Comparison of ENCODE assay signal across 9 cellular contexts in genomic region chr13:35349673-35350278, GRCh38.
DNase-seq lines count a peak whose midpoint lies in the region; ATAC-seq and TF ChIP-seq lines count a peak whose summit lies in the region.
"Had no signal": no experiment of that assay in that cellular context is flagged by ENCODE, and none has a peak within 500 bp of the region (broad histone marks: within the 10 kb centered on the region; RNA-seq: fewer than 3 reads in every experiment).

No MANE protein-coding gene starts in this region.

- no peak overlapping the region for H3K4me3 ChIP-seq in mesodermal cell (ENCODE audit: extremely low read depth, insufficient read depth, low read length, poor library complexity, severe bottlenecking)

- H3K4me1 ChIP-seq in mesodermal cell (ENCODE audit: control insufficient read depth, insufficient read depth, low read length, poor library complexity, severe bottlenecking), result no peaks in the 10 kb centered on the region

- no peaks in the 10 kb centered on the region for H3K9me3 ChIP-seq in mesodermal cell (ENCODE audit: control insufficient read depth, low read length)

- H3K36me3 ChIP-seq in mesodermal cell (ENCODE audit: control insufficient read depth, insufficient read depth, low read length), result no peaks in the 10 kb centered on the region

- H3K27me3 Mint-ChIP-seq in osteocyte (ENCODE audit: unreplicated experiment), result no peaks in the 10 kb centered on the region

- H3K4me3 Mint-ChIP-seq in osteocyte (ENCODE audit: unreplicated experiment), result no peak overlapping the region

- TF ChIP-seq CTCF in osteocyte (IDR thresholded peaks at IDR 0.05), result no peak

- WGBS in mesodermal cell (ENCODE audit: insufficient coverage in 2 of 2), 2 experiments, result 80% methylated on average over 4 of the region's 5 CpGs; no CpG with 5 or more reads in 1 of the 2 experiments

- no peak overlapping the region for H3K27ac Mint-ChIP-seq in osteocyte (ENCODE audit: unreplicated experiment)

- peak overlapping the region; percentile 38 for H3K27ac ChIP-seq in mesodermal cell (ENCODE audit: low read depth, low read length, severe bottlenecking)

- no peaks in the 10 kb centered on the region for H3K4me1 Mint-ChIP-seq in osteocyte (ENCODE audit: unreplicated experiment)

- DNase-seq in SW480 (ENCODE audit: low spot score) (peak; percentile 61), UCSD-AML1 (lab: John Stamatoyannopoulos, UW; ENCODE audit: unreplicated experiment) (no peak), osteocyte (ENCODE audit: extremely low spot score, unreplicated experiment) (no peak), NCI-H2171 treated with DMSO at 0.1 percent for 48 hours (lab: John Stamatoyannopoulos, UW) (no peak)
- no peak for DNase-seq in stimulated activated CD4-positive, alpha-beta T cell treated with anti-CD3 and anti-CD28 coated beads, Interleukin-12 subunit alpha, Interleukin-12 subunit beta, amount 100 ng/mL, for 4 hours
- DNase-seq: Karpas-422 had no signal

- peak; percentile 81 for ATAC-seq in GM18498 (IDR thresholded peaks at IDR 0.05; ENCODE audit: unreplicated experiment)
- peak; percentile 81 for ATAC-seq in HG02852 (IDR thresholded peaks at IDR 0.05; ENCODE audit: unreplicated experiment)

- H3K9me3 Mint-ChIP-seq in osteocyte (ENCODE audit: unreplicated experiment), result no peaks in the 10 kb centered on the region

- H3K36me3 Mint-ChIP-seq in osteocyte (ENCODE audit: unreplicated experiment), result no peaks in the 10 kb centered on the region
